1 cellular context compared by ENCODE assay signal in the genomic region with DNA sequence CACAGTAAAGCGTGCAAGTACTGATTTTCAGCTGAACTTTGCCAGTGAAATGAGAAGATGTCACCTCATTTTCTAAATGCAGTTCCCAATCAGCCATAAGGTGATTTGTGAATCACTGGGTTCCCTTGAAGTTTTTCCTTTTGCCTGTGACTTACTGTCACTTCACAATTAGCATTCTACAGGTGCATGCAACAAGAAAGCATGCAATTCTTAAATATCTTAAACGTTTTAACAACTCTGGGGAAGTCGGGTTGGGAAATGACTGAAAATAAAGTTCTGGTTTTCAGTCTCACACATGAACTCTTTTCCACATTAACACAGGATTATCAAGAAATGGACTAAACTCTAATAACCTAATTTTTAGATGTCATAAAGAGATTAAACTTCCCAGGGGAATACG.
TF ChIP-seq lines count a peak whose summit lies in the region.

No MANE protein-coding gene starts in this region.

TF ChIP-seq in IMR-90, 13 proteins besides CTCF, POLR2A, EP300 and RAD21 (continued from another document):
- TF ChIP-seq, protein P1, sequence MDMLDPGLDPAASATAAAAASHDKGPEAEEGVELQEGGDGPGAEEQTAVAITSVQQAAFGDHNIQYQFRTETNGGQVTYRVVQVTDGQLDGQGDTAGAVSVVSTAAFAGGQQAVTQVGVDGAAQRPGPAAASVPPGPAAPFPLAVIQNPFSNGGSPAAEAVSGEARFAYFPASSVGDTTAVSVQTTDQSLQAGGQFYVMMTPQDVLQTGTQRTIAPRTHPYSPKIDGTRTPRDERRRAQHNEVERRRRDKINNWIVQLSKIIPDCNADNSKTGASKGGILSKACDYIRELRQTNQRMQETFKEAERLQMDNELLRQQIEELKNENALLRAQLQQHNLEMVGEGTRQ (IDR thresholded peaks at IDR 0.05; ENCODE audit: low read depth, low read length): no peak
- no peak for TF ChIP-seq BHLHE40 (IDR thresholded peaks at IDR 0.05; ENCODE audit: low read depth, low read length)
- no peak for TF ChIP-seq RFX5 (IDR thresholded peaks at IDR 0.05; ENCODE audit: low read depth, low read length)
- TF ChIP-seq MAZ (IDR thresholded peaks at IDR 0.05; ENCODE audit: borderline replicate concordance, low read depth, low read length): no peak
- no peak for TF ChIP-seq CEBPB (IDR thresholded peaks at IDR 0.05; ENCODE audit: low read depth, low read length)
